Comparison of ENCODE assay signal across 12 cellular contexts in the genomic region with DNA sequence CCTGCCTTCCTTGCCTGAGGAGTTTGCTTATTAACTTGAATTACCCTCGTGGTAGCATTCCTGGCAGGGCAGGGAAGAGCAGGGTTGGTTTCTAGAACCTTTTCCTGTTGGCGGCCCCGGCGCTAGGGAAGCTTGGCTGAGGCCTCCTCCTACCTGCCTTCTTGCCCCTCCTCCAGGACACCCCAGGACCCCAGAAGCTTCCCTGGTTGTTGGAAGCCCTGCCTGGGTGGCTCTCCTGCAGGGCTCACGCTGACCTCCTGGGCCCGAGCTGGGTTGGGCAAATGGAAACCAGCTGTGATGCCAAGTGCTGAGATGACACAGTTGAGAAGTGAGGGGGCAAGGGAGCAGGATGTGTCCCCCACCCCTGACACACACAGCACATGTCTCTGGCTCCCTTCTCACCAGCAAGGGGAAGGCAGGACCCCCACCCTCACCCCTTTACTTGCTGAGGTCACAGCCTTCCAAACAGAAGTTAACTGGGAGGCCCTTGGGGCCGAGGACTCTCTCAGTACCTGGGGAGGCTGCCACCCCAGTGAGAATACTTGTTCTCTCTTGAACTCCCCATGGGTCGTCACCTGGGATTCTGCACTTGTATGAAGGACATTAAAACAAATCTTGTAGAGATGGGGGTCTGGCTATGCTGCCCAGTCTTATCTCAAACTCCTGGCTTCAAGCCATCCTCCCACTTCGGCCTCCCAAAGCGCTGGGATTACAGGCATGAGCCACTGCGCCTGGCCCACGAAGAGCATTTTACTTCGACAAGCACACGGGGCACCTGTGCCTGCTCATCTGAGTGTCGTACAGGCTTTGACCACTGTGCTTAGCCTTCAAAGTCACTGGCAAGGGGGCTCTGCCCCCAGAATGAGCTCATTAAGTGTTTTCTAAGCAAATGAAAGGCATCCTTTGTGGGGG. TPM values are rescaled to one million over a fixed set of nuclear protein-coding genes. Genes with fewer than 3 reads are reported as not detected.
DNase-seq lines count a peak whose midpoint lies in the region; ATAC-seq, FAIRE-seq and TF ChIP-seq lines count a peak whose summit lies in the region.
"Had no signal": no experiment of that assay in that cellular context is flagged by ENCODE, and none has a peak within 500 bp of the region (broad histone marks: within the 10 kb centered on the region; RNA-seq: fewer than 3 reads in every experiment).

No MANE protein-coding gene starts in this region.

- H3K27me3 ChIP-seq in osteoblast (ENCODE audit: insufficient read depth, low read length) (peaks cover 6% of the 10 kb centered on the region), foreskin keratinocyte (no peaks in the 10 kb centered on the region)
- H3K27me3 ChIP-seq: thyroid gland had no signal

- no peaks in the 10 kb centered on the region for H3K36me3 ChIP-seq in kidney (ENCODE audit: control insufficient read depth in 1 of 2, insufficient read depth in 2 of 2, low read length in 2 of 2)
- no peaks in the 10 kb centered on the region for H3K36me3 ChIP-seq in osteoblast (ENCODE audit: insufficient read depth, low read length)
- H3K36me3 ChIP-seq: thyroid gland had no signal

- CTCF ChIA-PET in RWPE1 (lab: Yijun Ruan, JAX) = interaction anchor here (0.5 to 1.2 kb wide), 4 partner anchors 10 to 90 kb away, joined by 3 to 5 read pairs (median 4); partner anchors contain the start of gene CEBPA

- TF ChIP-seq CTCF in RWPE1 (conservative IDR thresholded peaks at IDR 0.05; ENCODE audit: low read depth) (no peak), kidney (IDR thresholded peaks at IDR 0.05; ENCODE audit: borderline replicate concordance, extremely low read depth, insufficient read depth) (no peak), osteoblast (IDR thresholded peaks at IDR 0.05; ENCODE audit: extremely low read depth, low read depth, low read length) (no peak), foreskin keratinocyte (conservative IDR thresholded peaks at IDR 0.05) (no peak)

- FAIRE-seq in kidney (lab: Jason Lieb, UNC) = no peak

- H4K20me1 ChIP-seq in osteoblast (ENCODE audit: insufficient read depth, low read length) = no peaks in the 10 kb centered on the region

- no peak overlapping the region for H3K4me2 ChIP-seq in osteoblast (ENCODE audit: insufficient read depth, low read length)

- H3K27ac ChIP-seq in RWPE1 = peak overlapping the region; percentile 91
- H3K27ac ChIP-seq in kidney (ENCODE audit: low read depth in 2 of 2, low read length in 2 of 2) = peak overlapping the region; percentile 72 to 74
- no peak overlapping the region for H3K27ac ChIP-seq in osteoblast (ENCODE audit: low read depth, low read length)
- no peak overlapping the region for H3K27ac ChIP-seq in foreskin keratinocyte

- H2AFZ ChIP-seq in osteoblast (ENCODE audit: low read length) = no peak overlapping the region

- H3K4me1 ChIP-seq in kidney (ENCODE audit: control insufficient read depth in 1 of 2, insufficient read depth in 1 of 2, low read depth in 1 of 2, low read length in 2 of 2) = peaks cover 14 to 21% of the 10 kb centered on the region in 2 donors
- H3K4me1 ChIP-seq in osteoblast (ENCODE audit: insufficient read depth, low read length) = peaks cover 12% of the 10 kb centered on the region
- H3K4me1 ChIP-seq in foreskin keratinocyte = peaks cover 25% of the 10 kb centered on the region

- H3K4me3 ChIP-seq in kidney (ENCODE audit: low read length in 2 of 2) = no peak overlapping the region
- H3K4me3 ChIP-seq in osteoblast (ENCODE audit: insufficient read depth, low read length) = no peak overlapping the region
- H3K4me3 ChIP-seq: thyroid gland had no signal

- no peak for ATAC-seq in foreskin keratinocyte

- POLR2A ChIA-PET in RWPE1 (lab: Yijun Ruan, JAX; ENCODE audit: low non-redundant PET) = interaction anchor here (0.7 kb wide), 1 partner anchor 48 kb away, joined by 4 read pairs; no protein-coding TSS in a partner anchor

- H3K9ac ChIP-seq in kidney (ENCODE audit: low read length in 2 of 2) = no peak overlapping the region

- H3K79me2 ChIP-seq in osteoblast (ENCODE audit: insufficient read depth, low read length) = no peaks in the 10 kb centered on the region

- DNase-seq in RWPE1 (ENCODE audit: low spot score) (no peak), kidney (peak; percentile 76), osteoblast (ENCODE audit: insufficient read length, low spot score, missing footprints) (peak; percentile 14), occipital lobe (lab: John Stamatoyannopoulos, UW) (no peak), foreskin keratinocyte (no peak), pons (ENCODE audit: low spot score) (no peak)
- DNase-seq in activated T-cell treated with anti-CD3 and anti-CD28 coated beads, Interleukin-2, amount 50 U/mL, for 1 hour = no peak
- DNase-seq: activated CD4-positive, alpha-beta memory T cell treated with anti-CD3 and anti-CD28 coated beads for 36 hours; activated T-cell treated with anti-CD3 and anti-CD28 coated beads, Interleukin-2, amount 50 U/mL, for 48 hours; effector CD4-positive, alpha-beta T cell; NCI-H774 had no signal

- intact Hi-C loops in kidney (cut with DNase I) = no loop called here

- H3K9me3 ChIP-seq in kidney (ENCODE audit: control insufficient read depth in 1 of 2, low read length in 2 of 2) (no peaks in the 10 kb centered on the region), osteoblast (ENCODE audit: low read depth, low read length) (peaks cover 10% of the 10 kb centered on the region)
- H3K9me3 ChIP-seq: thyroid gland had no signal

RNA-seq across cellular contexts. Expression of gene CEBPA, which starts 10.5 kb away (rescaled TPM):
- total RNA-seq in kidney = 7.1 TPM
- 6.6 TPM for polyA plus RNA-seq in kidney (ENCODE audit: insufficient read depth, low read depth, low replicate concordance)
- 3.6 and 5.0 TPM in 2 replicates for total RNA-seq in osteoblast
- 2.8 TPM for total RNA-seq in occipital lobe
- 1.4 TPM in 2 replicates for total RNA-seq in foreskin keratinocyte
- polyA plus RNA-seq in foreskin keratinocyte = 1.3 and 1.5 TPM in 2 replicates

Comparison
In these comparisons a context has a peak if more than half of its experiments do, and no peak if none do; other contexts are left out.
1. DNase-seq: peak in kidney (single experiment) and osteoblast (single experiment); none in RWPE1 (single experiment), activated T-cell treated with anti-CD3 and anti-CD28 coated beads, Interleukin-2, amount 50 U/mL, for 1 hour (single experiment), occipital lobe (single experiment), foreskin keratinocyte (0 of 2) and pons (single experiment).
2. H3K27ac ChIP-seq: peak in RWPE1 (single experiment) and kidney (2 of 2); none in osteoblast (single experiment) and foreskin keratinocyte (single experiment).